In genomic region chr5:69093771-69094570, GRCh38 we compare ENCODE assay signal across 1 cellular context.
TF ChIP-seq lines count a peak whose summit lies in the region.

Gene SLC30A5 (plus strand): TSS chr5:69094014. CDS start chr5:69094256, 242 bp downstream.

TF ChIP-seq in HEK293, 187 proteins besides CTCF, POLR2A, EP300 and RAD21 (continued from another document and continues in another):
- TF ChIP-seq ZNF157 (tag by site-specific recombination; IDR thresholded peaks at IDR 0.05) (no peak), OSR2 (tag by site-specific recombination; IDR thresholded peaks at IDR 0.05) (peak; percentile 26; the same call in 1 of the 2 replicates), ZBTB1 (tag by site-specific recombination; IDR thresholded peaks at IDR 0.05) (no peak), ZNF146 (tag by site-specific recombination; IDR thresholded peaks at IDR 0.05) (0 out of 2 replicates have a peak, but pooled peaks have one; percentile 32), ZNF324 (tag by site-specific recombination; IDR thresholded peaks at IDR 0.05) (0 out of 2 replicates have a peak, but pooled peaks have one; percentile 34), MZF1 (tag by site-specific recombination; IDR thresholded peaks at IDR 0.05; ENCODE audit: borderline replicate concordance) (0 out of 2 replicates have a peak, but pooled peaks have one; percentile 26), BCL11B (tag by site-specific recombination; IDR thresholded peaks at IDR 0.05; ENCODE audit: low read depth) (no peak), ZBTB20 (tag by site-specific recombination; IDR thresholded peaks at IDR 0.05) (peak; percentile 96), ZBTB8A (tag by site-specific recombination; IDR thresholded peaks at IDR 0.05) (peak; percentile 55), ZNF624 (tag by site-specific recombination; IDR thresholded peaks at IDR 0.05) (no peak), ZNF548 (tag by site-specific recombination; IDR thresholded peaks at IDR 0.05) (no peak), ZNF610 (tag by site-specific recombination; IDR thresholded peaks at IDR 0.05; ENCODE audit: borderline replicate concordance) (peak; percentile 30; the same call in 1 of the 2 replicates), ZNF239 (tag by site-specific recombination; IDR thresholded peaks at IDR 0.05) (peak; percentile 54; the same call in 1 of the 2 replicates), ZNF707 (tag by site-specific recombination; IDR thresholded peaks at IDR 0.05) (no peak), ZBTB17 (tag by site-specific recombination; IDR thresholded peaks at IDR 0.05) (peak; percentile 26; the same call in 1 of the 2 replicates), ZNF692 (tag by site-specific recombination; IDR thresholded peaks at IDR 0.05) (peak; percentile 69), KLF9 (tag by site-specific recombination; IDR thresholded peaks at IDR 0.05; ENCODE audit: low read depth) (peak; percentile 41; the same call in 1 of the 2 replicates), SP3 (tag by site-specific recombination; IDR thresholded peaks at IDR 0.05) (peak; percentile 88), ZSCAN30 (tag by site-specific recombination; IDR thresholded peaks at IDR 0.05) (peak; percentile 80), ZBTB44 (tag by site-specific recombination; IDR thresholded peaks at IDR 0.05) (no peak), GLIS1 (tag by site-specific recombination; IDR thresholded peaks at IDR 0.05) (peak; percentile 88), ZNF660 (tag by site-specific recombination; IDR thresholded peaks at IDR 0.05) (peak; percentile 79), ZNF639 (tag by site-specific recombination; IDR thresholded peaks at IDR 0.05) (peak; percentile 59; the same call in 1 of the 2 replicates), ZNF518A (tag by site-specific recombination; conservative IDR thresholded peaks at IDR 0.05; ENCODE audit: low read depth) (peak; percentile 12; the same call in 1 of the 2 replicates), ZNF501 (tag by site-specific recombination; IDR thresholded peaks at IDR 0.05) (peak; percentile 94), ZNF311 (tag by site-specific recombination; IDR thresholded peaks at IDR 0.05; ENCODE audit: borderline replicate concordance) (no peak), ZSCAN16 (tag by site-specific recombination; IDR thresholded peaks at IDR 0.05) (0 out of 2 replicates have a peak, but pooled peaks have one; percentile 65), PRDM1 (tag by site-specific recombination; IDR thresholded peaks at IDR 0.05) (no peak), ZBTB48 (tag by site-specific recombination; IDR thresholded peaks at IDR 0.05) (peak; percentile 85), ZXDB (tag by site-specific recombination; IDR thresholded peaks at IDR 0.05) (peak; percentile 87), KLF8 (tag by site-specific recombination; IDR thresholded peaks at IDR 0.05) (peak; percentile 72), ZNF148 (tag by site-specific recombination; IDR thresholded peaks at IDR 0.05; ENCODE audit: borderline replicate concordance) (no peak), YY1 (tag by site-specific recombination; IDR thresholded peaks at IDR 0.05) (peak; percentile 75; the same call in 1 of the 2 replicates), ZNF561 (tag by site-specific recombination; IDR thresholded peaks at IDR 0.05; ENCODE audit: borderline replicate concordance) (peak; percentile 95), ZNF600 (tag by site-specific recombination; IDR thresholded peaks at IDR 0.05) (peak; percentile 96), ZNF10 (tag by site-specific recombination; IDR thresholded peaks at IDR 0.05) (0 out of 2 replicates have a peak, but pooled peaks have one; percentile 20), ZBTB7A (tag by site-specific recombination; IDR thresholded peaks at IDR 0.05; ENCODE audit: low read depth) (0 out of 2 replicates have a peak, but pooled peaks have one; percentile 32), SP2 (tag by site-specific recombination; IDR thresholded peaks at IDR 0.05) (peak; percentile 89), ZIC2 (tag by site-specific recombination; IDR thresholded peaks at IDR 0.05) (peak; percentile 42), ZNF416 (tag by site-specific recombination; IDR thresholded peaks at IDR 0.05) (no peak), ZNF112 (tag by site-specific recombination; IDR thresholded peaks at IDR 0.05) (no peak), WT1 (tag by site-specific recombination; IDR thresholded peaks at IDR 0.05) (peak; percentile 51)
- TF ChIP-seq, protein P1, sequence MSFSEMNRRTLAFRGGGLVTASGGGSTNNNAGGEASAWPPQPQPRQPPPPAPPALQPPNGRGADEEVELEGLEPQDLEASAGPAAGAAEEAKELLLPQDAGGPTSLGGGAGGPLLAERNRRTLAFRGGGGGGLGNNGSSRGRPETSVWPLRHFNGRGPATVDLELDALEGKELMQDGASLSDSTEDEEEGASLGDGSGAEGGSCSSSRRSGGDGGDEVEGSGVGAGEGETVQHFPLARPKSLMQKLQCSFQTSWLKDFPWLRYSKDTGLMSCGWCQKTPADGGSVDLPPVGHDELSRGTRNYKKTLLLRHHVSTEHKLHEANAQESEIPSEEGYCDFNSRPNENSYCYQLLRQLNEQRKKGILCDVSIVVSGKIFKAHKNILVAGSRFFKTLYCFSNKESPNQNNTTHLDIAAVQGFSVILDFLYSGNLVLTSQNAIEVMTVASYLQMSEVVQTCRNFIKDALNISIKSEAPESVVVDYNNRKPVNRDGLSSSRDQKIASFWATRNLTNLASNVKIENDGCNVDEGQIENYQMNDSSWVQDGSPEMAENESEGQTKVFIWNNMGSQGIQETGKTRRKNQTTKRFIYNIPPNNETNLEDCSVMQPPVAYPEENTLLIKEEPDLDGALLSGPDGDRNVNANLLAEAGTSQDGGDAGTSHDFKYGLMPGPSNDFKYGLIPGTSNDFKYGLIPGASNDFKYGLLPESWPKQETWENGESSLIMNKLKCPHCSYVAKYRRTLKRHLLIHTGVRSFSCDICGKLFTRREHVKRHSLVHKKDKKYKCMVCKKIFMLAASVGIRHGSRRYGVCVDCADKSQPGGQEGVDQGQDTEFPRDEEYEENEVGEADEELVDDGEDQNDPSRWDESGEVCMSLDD (tag by site-specific recombination; IDR thresholded peaks at IDR 0.05), result peak; percentile 19; the same call in 1 of the 2 replicates
- TF ChIP-seq, protein P2, sequence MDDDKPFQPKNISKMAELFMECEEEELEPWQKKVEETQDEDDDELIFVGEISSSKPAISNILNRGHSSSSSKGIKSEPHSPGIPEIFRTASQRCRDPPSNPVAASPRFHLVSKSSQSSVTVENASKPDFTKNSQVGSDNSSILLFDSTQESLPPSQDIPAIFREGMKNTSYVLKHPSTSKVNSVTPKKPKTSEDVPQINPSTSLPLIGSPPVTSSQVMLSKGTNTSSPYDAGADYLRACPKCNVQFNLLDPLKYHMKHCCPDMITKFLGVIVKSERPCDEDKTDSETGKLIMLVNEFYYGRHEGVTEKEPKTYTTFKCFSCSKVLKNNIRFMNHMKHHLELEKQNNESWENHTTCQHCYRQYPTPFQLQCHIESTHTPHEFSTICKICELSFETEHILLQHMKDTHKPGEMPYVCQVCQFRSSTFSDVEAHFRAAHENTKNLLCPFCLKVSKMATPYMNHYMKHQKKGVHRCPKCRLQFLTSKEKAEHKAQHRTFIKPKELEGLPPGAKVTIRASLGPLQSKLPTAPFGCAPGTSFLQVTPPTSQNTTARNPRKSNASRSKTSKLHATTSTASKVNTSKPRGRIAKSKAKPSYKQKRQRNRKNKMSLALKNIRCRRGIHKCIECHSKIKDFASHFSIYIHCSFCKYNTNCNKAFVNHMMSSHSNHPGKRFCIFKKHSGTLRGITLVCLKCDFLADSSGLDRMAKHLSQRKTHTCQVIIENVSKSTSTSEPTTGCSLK (tag by site-specific recombination; IDR thresholded peaks at IDR 0.05), result no peak
- TF ChIP-seq, protein P3, sequence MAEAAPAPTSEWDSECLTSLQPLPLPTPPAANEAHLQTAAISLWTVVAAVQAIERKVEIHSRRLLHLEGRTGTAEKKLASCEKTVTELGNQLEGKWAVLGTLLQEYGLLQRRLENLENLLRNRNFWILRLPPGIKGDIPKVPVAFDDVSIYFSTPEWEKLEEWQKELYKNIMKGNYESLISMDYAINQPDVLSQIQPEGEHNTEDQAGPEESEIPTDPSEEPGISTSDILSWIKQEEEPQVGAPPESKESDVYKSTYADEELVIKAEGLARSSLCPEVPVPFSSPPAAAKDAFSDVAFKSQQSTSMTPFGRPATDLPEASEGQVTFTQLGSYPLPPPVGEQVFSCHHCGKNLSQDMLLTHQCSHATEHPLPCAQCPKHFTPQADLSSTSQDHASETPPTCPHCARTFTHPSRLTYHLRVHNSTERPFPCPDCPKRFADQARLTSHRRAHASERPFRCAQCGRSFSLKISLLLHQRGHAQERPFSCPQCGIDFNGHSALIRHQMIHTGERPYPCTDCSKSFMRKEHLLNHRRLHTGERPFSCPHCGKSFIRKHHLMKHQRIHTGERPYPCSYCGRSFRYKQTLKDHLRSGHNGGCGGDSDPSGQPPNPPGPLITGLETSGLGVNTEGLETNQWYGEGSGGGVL (tag by site-specific recombination; IDR thresholded peaks at IDR 0.05), result no peak
